ENCODE assay signal across 8 cellular contexts in the genomic region with DNA sequence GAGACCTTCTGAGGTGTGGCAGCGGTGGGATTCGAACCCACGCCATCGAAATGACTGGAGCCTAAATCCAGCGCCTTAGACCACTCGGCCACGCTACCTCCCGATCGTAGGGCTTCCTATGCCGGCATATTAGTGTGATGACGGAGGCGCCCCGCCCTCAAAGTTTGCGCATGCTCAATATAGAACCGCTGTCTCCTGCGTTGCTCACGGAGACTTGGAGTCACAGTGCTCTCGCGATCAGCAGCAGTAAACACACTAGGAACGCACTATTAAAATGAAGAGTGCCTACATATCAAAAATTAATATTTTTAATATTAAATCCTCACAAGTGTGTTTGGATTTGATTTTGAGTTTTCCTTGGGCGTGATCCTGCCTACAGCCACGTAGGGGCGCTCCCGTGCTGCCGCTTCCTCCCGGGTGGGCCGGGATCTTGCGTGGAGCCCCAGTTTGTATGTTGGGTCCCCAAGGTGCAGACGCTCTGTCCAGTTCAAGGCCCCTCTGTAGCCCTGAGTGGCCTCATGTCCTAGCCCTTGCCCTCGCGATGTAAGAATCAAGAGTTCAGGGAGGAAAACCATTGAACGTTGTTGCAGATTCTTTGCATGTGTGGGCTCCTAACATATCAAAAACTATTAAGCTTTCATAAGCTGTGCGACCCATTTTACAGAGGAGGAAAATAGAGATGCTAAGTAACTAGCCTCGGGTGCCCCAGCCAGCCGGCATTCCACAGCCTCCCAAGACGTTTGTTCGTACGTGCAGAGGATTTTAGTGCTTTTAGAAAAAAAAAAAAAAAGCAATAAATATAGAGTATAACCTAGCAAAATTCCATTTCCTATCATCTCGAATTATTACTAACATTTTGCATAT. TPM values are rescaled to one million over a fixed set of nuclear protein-coding genes. Genes with fewer than 3 reads are reported as not detected.
DNase-seq lines count a peak whose midpoint lies in the region; FAIRE-seq and TF ChIP-seq lines count a peak whose summit lies in the region.

No MANE protein-coding gene starts in this region.

- H3K27ac ChIP-seq in astrocyte (ENCODE audit: low read depth, low read length) (peak overlapping the region; percentile 27), uterus (peak overlapping the region; percentile 85 to 89)

- H2AFZ ChIP-seq in astrocyte (ENCODE audit: low read depth, low read length), result peak overlapping the region; percentile 97

- FAIRE-seq in astrocyte (lab: Jason Lieb, UNC), result no peak

- intact Hi-C loops in uterus (cut with DNase I; ENCODE audit: low total_unique reads), result loop anchor here (2.0 kb wide), 1 partner anchor 101 kb away; a partner anchor contains a TSS

- H3K36me3 Mint-ChIP-seq in astrocyte (ENCODE audit: low read depth, unreplicated experiment), result no peaks in the 10 kb centered on the region

- H3K4me3 ChIP-seq in HFF-Myc (replicated peaks; ENCODE audit: low read depth, low read length) (peak overlapping the region; percentile 46), astrocyte (ENCODE audit: insufficient read depth, low read depth, low read length) (peak overlapping the region; percentile 70), uterus (peak overlapping the region; percentile 34 to 55)

- DNase-seq in D341Med (ENCODE audit: low spot score) (peak; percentile 80), HFF-Myc (ENCODE audit: extremely low read depth, low read depth) (peak; percentile 79), NCI-H2081 (lab: John Stamatoyannopoulos, UW) (peak; percentile 85 to 86), T-helper 9 cell (peak; percentile 87), astrocyte (ENCODE audit: low read depth) (peak; percentile 64), hepatic stellate cell (ENCODE audit: low spot score) (peak; percentile 70), putamen (ENCODE audit: low spot score) (peak; percentile 95), uterus (peak; percentile 95)

- TF ChIP-seq CTCF in HFF-Myc (IDR thresholded peaks at IDR 0.05; ENCODE audit: low read depth, low read length, missing control alignments) (peak; percentile 77), astrocyte (IDR thresholded peaks at IDR 0.05; ENCODE audit: insufficient read depth, low read depth, low read length) (peak; percentile 71), uterus (IDR thresholded peaks at IDR 0.05) (peak; percentile 81 to 98 (median 92))

- H3K27me3 ChIP-seq in astrocyte (ENCODE audit: insufficient read depth, low read length) (no peaks in the 10 kb centered on the region), uterus (no peaks in the 10 kb centered on the region)

- H3K36me3 ChIP-seq in astrocyte (ENCODE audit: insufficient read depth, low read length), result no peaks in the 10 kb centered on the region
- no peaks in the 10 kb centered on the region for H3K36me3 ChIP-seq in uterus

- H4K20me1 ChIP-seq in astrocyte (ENCODE audit: insufficient read depth, low read length), result no peaks in the 10 kb centered on the region

- peak overlapping the region; percentile 88 for H3K27ac Mint-ChIP-seq in astrocyte (ENCODE audit: unreplicated experiment)

- peak overlapping the region; percentile 86 for H3K4me2 ChIP-seq in astrocyte (ENCODE audit: low read length)

- peaks cover 3% of the 10 kb centered on the region for H3K9me3 Mint-ChIP-seq in astrocyte (ENCODE audit: unreplicated experiment)

- no peaks in the 10 kb centered on the region for H3K79me2 ChIP-seq in astrocyte (ENCODE audit: insufficient read depth, low read length)

- no peaks in the 10 kb centered on the region for H3K27me3 Mint-ChIP-seq in astrocyte (ENCODE audit: low read depth, unreplicated experiment)

- H3K9me3 ChIP-seq in astrocyte (ENCODE audit: insufficient read depth, low read depth, low read length), result no peaks in the 10 kb centered on the region
- no peaks in the 10 kb centered on the region for H3K9me3 ChIP-seq in uterus

- H3K9ac ChIP-seq in astrocyte (ENCODE audit: low read length), result peak overlapping the region; percentile 71

- TF ChIP-seq POLR2A in uterus (IDR thresholded peaks at IDR 0.05), result peak in 1 of 2 donors; percentile 61

- H3K4me1 ChIP-seq in astrocyte (ENCODE audit: insufficient read depth, low read length) (peaks cover 32% of the 10 kb centered on the region), uterus (peaks cover 0 to 3% of the 10 kb centered on the region in 2 donors)

- peaks cover 14% of the 10 kb centered on the region for H3K4me1 Mint-ChIP-seq in astrocyte (ENCODE audit: low read depth, unreplicated experiment)

- peak overlapping the region; percentile 84 for H3K4me3 Mint-ChIP-seq in astrocyte (ENCODE audit: unreplicated experiment)

RNA-seq across cellular contexts. Expression of a gene that starts 10.2 kb away (rescaled TPM):
- total RNA-seq in astrocyte, result 20.9 and 24.4 TPM in 2 replicates
- total RNA-seq in uterus, result 10 to 100 TPM; 17.4 to 82.0 (median 35.5) TPM

RNA-seq across cellular contexts. Expression of a gene that starts 33.6 kb away (rescaled TPM):
- not detected in 2 replicates for total RNA-seq in astrocyte
- total RNA-seq in uterus, result not detected

Comparison
In these comparisons a context has a peak if more than half of its experiments do, and no peak if none do; other contexts are left out.
1. Peak in every context shown above with its lines: DNase-seq, H3K4me3 ChIP-seq and H3K27ac ChIP-seq.